1 cellular context compared by ENCODE assay signal in genomic region chr6:34423254-34423653, GRCh38.
TF ChIP-seq lines count a peak whose summit lies in the region.

No MANE protein-coding gene starts in this region.

TF ChIP-seq in WTC11, 78 proteins besides CTCF, POLR2A, EP300 and RAD21 (continued from another document):
- TF ChIP-seq ARID4B (CRISPR knock-in tag; IDR thresholded peaks at IDR 0.05; ENCODE audit: borderline replicate concordance) = no peak
- TF ChIP-seq JAZF1 (CRISPR knock-in tag; IDR thresholded peaks at IDR 0.05) = no peak
- TF ChIP-seq RELA (CRISPR knock-in tag; IDR thresholded peaks at IDR 0.05; ENCODE audit: borderline replicate concordance) = no peak
- no peak for TF ChIP-seq CREM (CRISPR knock-in tag; IDR thresholded peaks at IDR 0.05)
